1 cellular context compared by ENCODE assay signal in genomic region chr1:231184891-231185290, GRCh38.
TF ChIP-seq lines count a peak whose summit lies in the region.

No MANE protein-coding gene starts in this region.

TF ChIP-seq in K562, 482 proteins besides CTCF, POLR2A, EP300 and RAD21 (continued from another document):
- TF ChIP-seq RREB1 (CRISPR knock-in tag; IDR thresholded peaks at IDR 0.05) (0 out of 2 replicates have a peak, but pooled peaks have one; percentile 1), PTRF (tag; IDR thresholded peaks at IDR 0.05) (no peak)
